Comparison of ENCODE assay signal across 11 cellular contexts in the genomic region with DNA sequence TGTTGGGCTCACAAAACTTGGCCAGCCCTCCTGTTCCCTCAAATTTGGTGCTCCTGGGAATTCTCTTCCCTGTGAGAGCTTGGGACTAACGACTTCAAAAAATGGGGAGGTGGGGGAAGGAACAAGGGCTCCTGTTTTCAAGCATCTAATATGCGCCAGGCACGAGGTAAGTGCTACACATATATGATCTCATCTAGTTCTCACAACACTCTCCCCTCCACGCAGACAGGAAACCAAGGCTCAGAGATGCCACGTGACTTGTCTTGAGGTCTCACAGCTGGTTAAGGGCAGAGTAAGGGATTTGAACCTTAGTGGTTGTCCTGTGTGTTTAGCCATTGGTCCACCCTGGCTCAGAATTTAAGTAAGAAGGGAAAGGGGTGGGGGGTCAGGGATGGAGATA.
DNase-seq lines count a peak whose midpoint lies in the region; ATAC-seq and TF ChIP-seq lines count a peak whose summit lies in the region.
"Had no signal": no experiment of that assay in that cellular context is flagged by ENCODE, and none has a peak within 500 bp of the region (broad histone marks: within the 10 kb centered on the region; RNA-seq: fewer than 3 reads in every experiment).

No MANE protein-coding gene starts in this region.

- intact Hi-C loops in cardiac septum (cut with DNase I) (no loop called here), left ventricle myocardium superior (cut with micrococcal nuclease) (no loop called here)

- no peak overlapping the region for H3K4me3 ChIP-seq in WERI-Rb-1 (ENCODE audit: low read depth, low read length)

- peak; percentile 29 for DNase-seq in cardiac septum (ENCODE audit: low spot score)
- DNase-seq in left ventricle myocardium superior, result no peak
- DNase-seq in activated T-cell treated with anti-CD3 and anti-CD28 coated beads, Interleukin-2, amount 50 U/mL, for 1 hour, result peak; percentile 18
- DNase-seq in left lobe of liver (ENCODE audit: low spot score), result peak; percentile 11
- DNase-seq in Ammon's horn (ENCODE audit: low spot score), result no peak
- DNase-seq in NOMO-1 treated with dmso at 0.1 percent for 144 hours (lab: John Stamatoyannopoulos, UW; ENCODE audit: unreplicated experiment), result no peak
- DNase-seq in WERI-Rb-1, result no peak
- DNase-seq: BE2C, NCI-H1092 treated with DMSO at 0.1 percent for 48 hours, SIG-M5 had no signal

- ATAC-seq in left ventricle myocardium superior, result no peak
- no peak for ATAC-seq in left lobe of liver
- no peak for ATAC-seq in HG03432 (IDR thresholded peaks at IDR 0.05; ENCODE audit: unreplicated experiment)

- H3K27ac ChIP-seq in WERI-Rb-1, result no peak overlapping the region

- no peaks in the 10 kb centered on the region for H3K27me3 ChIP-seq in WERI-Rb-1 (ENCODE audit: insufficient read depth, low read depth, severe bottlenecking)
- H3K27me3 ChIP-seq: BE2C had no signal

- H3K9me3 ChIP-seq in WERI-Rb-1 (ENCODE audit: severe bottlenecking), result no peaks in the 10 kb centered on the region
- H3K9me3 ChIP-seq: BE2C had no signal

- no peak for TF ChIP-seq CTCF in WERI-Rb-1 (IDR thresholded peaks at IDR 0.05; ENCODE audit: low read depth, low read length)

- no peaks in the 10 kb centered on the region for H3K36me3 ChIP-seq in WERI-Rb-1
- H3K36me3 ChIP-seq: BE2C had no signal

Comparison
In these comparisons a context has a peak if more than half of its experiments do, and no peak if none do; other contexts are left out.
1. DNase-seq: peak in cardiac septum (single experiment), activated T-cell treated with anti-CD3 and anti-CD28 coated beads, Interleukin-2, amount 50 U/mL, for 1 hour (single experiment) and left lobe of liver (single experiment); none in left ventricle myocardium superior (single experiment), Ammon's horn (single experiment), NOMO-1 treated with dmso at 0.1 percent for 144 hours (single experiment) and WERI-Rb-1 (single experiment).